Comparison of ENCODE assay signal across 8 cellular contexts in the genomic region with DNA sequence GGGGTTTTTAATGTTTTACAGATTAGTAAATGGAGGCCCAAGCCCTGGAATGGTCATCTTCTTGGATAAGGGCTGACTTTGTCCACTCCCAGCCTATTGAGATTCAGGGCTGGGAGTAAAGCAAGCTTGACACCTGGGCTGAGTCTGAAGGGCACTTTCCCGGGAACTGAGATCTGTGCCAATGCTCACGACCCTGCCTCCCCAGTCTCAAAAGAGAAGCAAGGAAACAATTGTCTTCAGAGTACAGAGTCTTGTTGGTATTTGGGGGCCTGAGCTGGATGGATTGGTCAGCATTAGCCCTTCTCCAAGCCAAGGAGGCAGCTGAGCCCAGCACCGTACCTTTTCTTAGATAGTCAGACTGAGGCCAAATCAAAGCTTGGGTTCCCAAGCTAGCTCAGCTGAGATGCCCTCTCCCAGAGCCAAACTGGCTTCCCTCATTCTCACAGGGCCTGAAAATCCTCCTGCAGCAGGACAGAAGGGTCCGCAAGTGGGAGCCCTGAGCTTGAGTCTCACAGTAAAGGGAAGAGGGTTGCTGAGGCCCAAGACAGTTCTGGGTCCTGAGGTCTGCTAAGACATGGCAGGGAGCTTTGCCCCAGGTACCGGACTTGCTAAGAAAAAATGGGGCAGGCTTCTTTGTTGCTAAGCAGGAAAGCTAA. TPM values are rescaled to one million over a fixed set of nuclear protein-coding genes. Genes with fewer than 3 reads are reported as not detected.
DNase-seq lines count a peak whose midpoint lies in the region; FAIRE-seq and TF ChIP-seq lines count a peak whose summit lies in the region.

No MANE protein-coding gene starts in this region.

- intact Hi-C loops in activated CD4-positive, alpha-beta T cell treated with anti-CD3 and anti-CD28 coated beads, Interleukin-2, amount 10 ng/mL, durations not matched to agents 24 days and 14 days (cut with micrococcal nuclease) = no loop called here
- intact Hi-C loops in head of caudate nucleus (cut with DNase I) = loop anchor here (5.0 to 10.0 kb wide), 2 partner anchors 50 to 63 kb away; a partner anchor contains a TSS

- peaks cover 37% of the 10 kb centered on the region for H3K4me1 Mint-ChIP-seq in activated CD4-positive, alpha-beta T cell treated with anti-CD3 and anti-CD28 coated beads, Interleukin-2, amount 10 ng/mL, durations not matched to agents 24 days and 14 days

- peaks cover 8% of the 10 kb centered on the region for H3K4me1 ChIP-seq in adipocyte (ENCODE audit: control insufficient read depth, insufficient read depth, low read length)
- peaks cover 2 to 33% (median 21%) of the 10 kb centered on the region in 4 donors for H3K4me1 ChIP-seq in liver (ENCODE audit: control insufficient read depth in 4 of 4, insufficient read depth in 4 of 4, low read length in 3 of 4)

- no peak overlapping the region for H3K4me3 Mint-ChIP-seq in activated CD4-positive, alpha-beta T cell treated with anti-CD3 and anti-CD28 coated beads, Interleukin-2, amount 10 ng/mL, durations not matched to agents 24 days and 14 days

- no peak for TF ChIP-seq POLR2A in GM12891 (IDR thresholded peaks at IDR 0.05; ENCODE audit: low read depth, low read length)

- H3K27me3 Mint-ChIP-seq in activated CD4-positive, alpha-beta T cell treated with anti-CD3 and anti-CD28 coated beads, Interleukin-2, amount 10 ng/mL, durations not matched to agents 24 days and 14 days = no peaks in the 10 kb centered on the region

- H3K27me3 ChIP-seq in adipocyte (replicated peaks; ENCODE audit: control insufficient read depth, insufficient read depth, low read length) (no peaks in the 10 kb centered on the region), liver (ENCODE audit: control insufficient read depth in 4 of 4, insufficient read depth in 4 of 4, low read length in 3 of 4) (no peaks in the 10 kb centered on the region)

- peaks cover 20% of the 10 kb centered on the region for H3K36me3 ChIP-seq in adipocyte (ENCODE audit: control insufficient read depth, insufficient read depth, low read length, severe bottlenecking)
- peaks cover 0 to 5% (median 1%) of the 10 kb centered on the region in 4 donors for H3K36me3 ChIP-seq in liver (ENCODE audit: control insufficient read depth in 4 of 4, insufficient read depth in 3 of 4, low read depth in 1 of 4, low read length in 3 of 4)

- TF ChIP-seq RAD21 in liver (IDR thresholded peaks at IDR 0.05) = no peak

- FAIRE-seq in GM12891 (lab: Jason Lieb, UNC) = no peak

- H3K4me3 ChIP-seq in adipocyte (ENCODE audit: low read length) = peak overlapping the region; percentile 97
- H3K4me3 ChIP-seq in liver (ENCODE audit: low read depth in 1 of 3, low read length in 3 of 3) = no peak overlapping the region

- peak overlapping the region; percentile 99 for H3K9ac ChIP-seq in adipocyte (ENCODE audit: low read length)
- H3K9ac ChIP-seq in liver (ENCODE audit: low read depth in 1 of 2, low read length in 2 of 2) = no peak overlapping the region

- H3K9me3 ChIP-seq in adipocyte (ENCODE audit: control insufficient read depth, low read length) (no peaks in the 10 kb centered on the region), liver (ENCODE audit: control insufficient read depth in 4 of 4, low read length in 3 of 4) (no peaks in the 10 kb centered on the region)

- H3K27ac ChIP-seq in liver (ENCODE audit: low read depth in 1 of 2, low read length in 2 of 2) (peak overlapping the region; percentile 29 to 98), temporal lobe (ENCODE audit: low read depth, low read length) (peak overlapping the region; percentile 8)

- H3K9me3 Mint-ChIP-seq in activated CD4-positive, alpha-beta T cell treated with anti-CD3 and anti-CD28 coated beads, Interleukin-2, amount 10 ng/mL, durations not matched to agents 24 days and 14 days = no peaks in the 10 kb centered on the region

- H3K27ac Mint-ChIP-seq in activated CD4-positive, alpha-beta T cell treated with anti-CD3 and anti-CD28 coated beads, Interleukin-2, amount 10 ng/mL, durations not matched to agents 24 days and 14 days = peak overlapping the region; percentile 59

- 71% methylated on average over 5 of the region's 5 CpGs for WGBS in liver

- TF ChIP-seq CTCF in liver (IDR thresholded peaks at IDR 0.05; ENCODE audit: low read depth, low read length, missing input control) = no peak

- DNase-seq in activated CD4-positive, alpha-beta T cell treated with anti-CD3 and anti-CD28 coated beads, Interleukin-2, amount 10 ng/mL, durations not matched to agents 24 days and 14 days = no peak
- no peak for DNase-seq in activated CD4-positive, alpha-beta T cell treated with anti-CD3 and anti-CD28 coated beads, Interleukin-2, amount 50 U/mL, for 4 hours
- DNase-seq in adipocyte (ENCODE audit: low read depth) = peak; percentile 65
- no peak for DNase-seq in activated CD4-positive, CD25-positive, alpha-beta regulatory T cell (lab: John Stamatoyannopoulos, UW)
- DNase-seq in GM12891 (ENCODE audit: insufficient read length, low spot score) = no peak
- DNase-seq in head of caudate nucleus = no peak

- peaks cover 31% of the 10 kb centered on the region for H3K36me3 Mint-ChIP-seq in activated CD4-positive, alpha-beta T cell treated with anti-CD3 and anti-CD28 coated beads, Interleukin-2, amount 10 ng/mL, durations not matched to agents 24 days and 14 days (ENCODE audit: low read depth)

TF ChIP-seq in liver, 16 proteins besides CTCF, POLR2A, EP300 and RAD21:
- no peak for TF ChIP-seq NR2F2 (IDR thresholded peaks at IDR 0.05)
- TF ChIP-seq, protein P1, sequence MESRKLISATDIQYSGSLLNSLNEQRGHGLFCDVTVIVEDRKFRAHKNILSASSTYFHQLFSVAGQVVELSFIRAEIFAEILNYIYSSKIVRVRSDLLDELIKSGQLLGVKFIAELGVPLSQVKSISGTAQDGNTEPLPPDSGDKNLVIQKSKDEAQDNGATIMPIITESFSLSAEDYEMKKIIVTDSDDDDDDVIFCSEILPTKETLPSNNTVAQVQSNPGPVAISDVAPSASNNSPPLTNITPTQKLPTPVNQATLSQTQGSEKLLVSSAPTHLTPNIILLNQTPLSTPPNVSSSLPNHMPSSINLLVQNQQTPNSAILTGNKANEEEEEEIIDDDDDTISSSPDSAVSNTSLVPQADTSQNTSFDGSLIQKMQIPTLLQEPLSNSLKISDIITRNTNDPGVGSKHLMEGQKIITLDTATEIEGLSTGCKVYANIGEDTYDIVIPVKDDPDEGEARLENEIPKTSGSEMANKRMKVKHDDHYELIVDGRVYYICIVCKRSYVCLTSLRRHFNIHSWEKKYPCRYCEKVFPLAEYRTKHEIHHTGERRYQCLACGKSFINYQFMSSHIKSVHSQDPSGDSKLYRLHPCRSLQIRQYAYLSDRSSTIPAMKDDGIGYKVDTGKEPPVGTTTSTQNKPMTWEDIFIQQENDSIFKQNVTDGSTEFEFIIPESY (IDR thresholded peaks at IDR 0.05) = no peak
- no peak for TF ChIP-seq HNF4A (conservative IDR thresholded peaks at IDR 0.05)
TF ChIP-seq in liver: peak in this region for 0.

TF ChIP-seq in GM12891, 5 proteins besides CTCF, POLR2A, EP300 and RAD21:
- TF ChIP-seq TAF1 (IDR thresholded peaks at IDR 0.05; ENCODE audit: low read depth, low read length) (no peak), POLR2AphosphoS5 (IDR thresholded peaks at IDR 0.05; ENCODE audit: low read depth, low read length) (no peak), PAX5 (IDR thresholded peaks at IDR 0.05; ENCODE audit: insufficient read depth, low read length, severe bottlenecking) (no peak), SPI1 (IDR thresholded peaks at IDR 0.05; ENCODE audit: low read depth, low read length) (no peak), POU2F2 (IDR thresholded peaks at IDR 0.05; ENCODE audit: low read depth, low read length) (no peak)

RNA-seq across cellular contexts. Expression of a gene that starts 3.7 kb away (rescaled TPM):
- 260 and 271 TPM in 2 replicates for total RNA-seq in activated CD4-positive, alpha-beta T cell treated with anti-CD3 and anti-CD28 coated beads, Interleukin-2, amount 10 ng/mL, durations not matched to agents 24 days and 14 days
- total RNA-seq in liver (10 to 100 TPM; 18.4 to 39.9 TPM), temporal lobe (20.4 TPM)
- polyA plus RNA-seq in liver = 10 to 100 TPM; 47.4 to 69.0 TPM
- 93.2 TPM for polyA plus RNA-seq in GM12891 (2012; ENCODE audit: low read depth, missing spikeins)
